20 cellular contexts compared by ENCODE assay signal in genomic region chr4:139782926-139783542, GRCh38.
"Had no signal": no experiment of that assay in that cellular context is flagged by ENCODE, and none has a peak within 500 bp of the region (broad histone marks: within the 10 kb centered on the region; RNA-seq: fewer than 3 reads in every experiment).

No MANE protein-coding gene starts in this region.

- H3K4me3 Mint-ChIP-seq: activated CD8-positive, alpha-beta memory T cell treated with anti-CD3 and anti-CD28 coated beads, Interleukin-2, amount 10 ng/mL, durations not matched to agents 7 days and 5 days; activated T-cell treated with anti-CD3 and anti-CD28 coated beads, Interleukin-2, amount 50 U/mL, for 24 hours; memory B cell; stimulated activated effector memory CD8-positive, alpha-beta T cell treated with anti-CD3 and anti-CD28 coated beads, Interleukin-12 subunit alpha, Interleukin-12 subunit beta, amount 100 ng/mL, for 72 hours had no signal

- DNase-seq: activated CD4-positive, alpha-beta T cell treated with anti-CD3 and anti-CD28 coated beads, Interleukin-2, amount 50 U/mL, for 48 hours; activated CD8-positive, alpha-beta memory T cell treated with anti-CD3 and anti-CD28 coated beads, Interleukin-2, amount 10 ng/mL, durations not matched to agents 7 days and 5 days; activated effector memory CD4-positive, alpha-beta T cell treated with anti-CD3 and anti-CD28 coated beads, Interleukin-2, amount 50 U/mL, for 16 hours; activated T-cell treated with anti-CD3 and anti-CD28 coated beads, Interleukin-2, amount 50 U/mL, for 24 hours; brain microvascular endothelial cell; dorsolateral prefrontal cortex; esophagus squamous epithelium; foreskin fibroblast; right cardiac atrium; T-helper 2 cell; thyroid gland had no signal

- H3K36me3 ChIP-seq: brain microvascular endothelial cell, esophagus squamous epithelium, thyroid gland had no signal

- FAIRE-seq: islet of Langerhans, TTC549 had no signal

- H3K9me3 Mint-ChIP-seq: activated naive CD4-positive, alpha-beta T cell treated with anti-CD3 and anti-CD28 coated beads, Interleukin-2, amount 50 U/mL, for 72 hours; activated T-cell treated with anti-CD3 and anti-CD28 coated beads, Interleukin-2, amount 50 U/mL, for 24 hours; memory B cell; stimulated activated effector memory CD8-positive, alpha-beta T cell treated with anti-CD3 and anti-CD28 coated beads, Interleukin-12 subunit alpha, Interleukin-12 subunit beta, amount 100 ng/mL, for 72 hours had no signal

- H3K27ac ChIP-seq: brain microvascular endothelial cell, esophagus squamous epithelium, parathyroid adenoma, thyroid gland had no signal

- H2AFZ ChIP-seq: parathyroid adenoma had no signal

- H3K4me1 ChIP-seq: esophagus squamous epithelium, parathyroid adenoma, thyroid gland had no signal

- ATAC-seq: activated CD4-positive, CD25-positive, alpha-beta regulatory T cell treated with anti-CD3 and anti-CD28 coated beads, Interleukin-2, amount 50 U/mL, for 24 hours; activated CD8-positive, alpha-beta memory T cell treated with anti-CD3 and anti-CD28 coated beads, Interleukin-2, amount 10 ng/mL, durations not matched to agents 7 days and 5 days; activated naive CD4-positive, alpha-beta T cell treated with anti-CD3 and anti-CD28 coated beads, Interleukin-2, amount 50 U/mL, for 72 hours; left lobe of liver; right cardiac atrium; stimulated activated effector memory CD8-positive, alpha-beta T cell treated with anti-CD3 and anti-CD28 coated beads, Interleukin-12 subunit alpha, Interleukin-12 subunit beta, amount 100 ng/mL, for 72 hours had no signal

- H3K4me1 Mint-ChIP-seq: activated CD8-positive, alpha-beta memory T cell treated with anti-CD3 and anti-CD28 coated beads, Interleukin-2, amount 10 ng/mL, durations not matched to agents 7 days and 5 days; memory B cell; stimulated activated effector memory CD8-positive, alpha-beta T cell treated with anti-CD3 and anti-CD28 coated beads, Interleukin-12 subunit alpha, Interleukin-12 subunit beta, amount 100 ng/mL, for 72 hours had no signal

- H3K79me2 ChIP-seq: parathyroid adenoma had no signal

- H3K27me3 ChIP-seq: brain microvascular endothelial cell, esophagus squamous epithelium, thyroid gland had no signal

- H3K27ac Mint-ChIP-seq: activated CD8-positive, alpha-beta memory T cell treated with anti-CD3 and anti-CD28 coated beads, Interleukin-2, amount 10 ng/mL, durations not matched to agents 7 days and 5 days; activated naive CD4-positive, alpha-beta T cell treated with anti-CD3 and anti-CD28 coated beads, Interleukin-2, amount 50 U/mL, for 72 hours; activated T-cell treated with anti-CD3 and anti-CD28 coated beads, Interleukin-2, amount 50 U/mL, for 24 hours; memory B cell; stimulated activated effector memory CD8-positive, alpha-beta T cell treated with anti-CD3 and anti-CD28 coated beads, Interleukin-12 subunit alpha, Interleukin-12 subunit beta, amount 100 ng/mL, for 72 hours had no signal

- H3K4me3 ChIP-seq: esophagus squamous epithelium, smooth muscle cell, thyroid gland had no signal

- H3K27me3 Mint-ChIP-seq: activated T-cell treated with anti-CD3 and anti-CD28 coated beads, Interleukin-2, amount 50 U/mL, for 24 hours had no signal

- H3K36me3 Mint-ChIP-seq: activated CD8-positive, alpha-beta memory T cell treated with anti-CD3 and anti-CD28 coated beads, Interleukin-2, amount 10 ng/mL, durations not matched to agents 7 days and 5 days; activated naive CD4-positive, alpha-beta T cell treated with anti-CD3 and anti-CD28 coated beads, Interleukin-2, amount 50 U/mL, for 72 hours; memory B cell; stimulated activated effector memory CD8-positive, alpha-beta T cell treated with anti-CD3 and anti-CD28 coated beads, Interleukin-12 subunit alpha, Interleukin-12 subunit beta, amount 100 ng/mL, for 72 hours had no signal

- H3K9ac ChIP-seq: parathyroid adenoma had no signal

- H3K9me3 ChIP-seq: esophagus squamous epithelium, thyroid gland had no signal
